In genomic region chr16:84766978-84767773, GRCh38 we compare ENCODE assay signal across 15 cellular contexts. TPM values are rescaled to one million over a fixed set of nuclear protein-coding genes. Genes with fewer than 3 reads are reported as not detected.
DNase-seq lines count a peak whose midpoint lies in the region; ATAC-seq and TF ChIP-seq lines count a peak whose summit lies in the region.
"Had no signal": no experiment of that assay in that cellular context is flagged by ENCODE, and none has a peak within 500 bp of the region (broad histone marks: within the 10 kb centered on the region; RNA-seq: fewer than 3 reads in every experiment).

No MANE protein-coding gene starts in this region.

- peak overlapping the region; percentile 31 to 44 for H3K27ac ChIP-seq in prostate gland

- H3K36me3 Mint-ChIP-seq in activated CD4-positive, alpha-beta T cell treated with anti-CD3 and anti-CD28 coated beads, Interleukin-2, amount 10 ng/mL, durations not matched to agents 24 days and 14 days (ENCODE audit: low read depth) = peaks cover 62% of the 10 kb centered on the region
- peaks cover 74% of the 10 kb centered on the region for H3K36me3 Mint-ChIP-seq in activated CD4-positive, alpha-beta T cell treated with anti-CD3 and anti-CD28 coated beads for 36 hours (ENCODE audit: low read depth)

- H3K4me1 ChIP-seq in prostate gland (replicated peaks) = no peaks in the 10 kb centered on the region
- H3K4me1 ChIP-seq: Caco-2 had no signal

- 25% methylated on average over 11 of the region's 11 CpGs for WGBS in prostate gland

- H3K27me3 Mint-ChIP-seq in activated CD4-positive, alpha-beta T cell treated with anti-CD3 and anti-CD28 coated beads, Interleukin-2, amount 10 ng/mL, durations not matched to agents 24 days and 14 days = no peaks in the 10 kb centered on the region
- no peaks in the 10 kb centered on the region for H3K27me3 Mint-ChIP-seq in activated CD4-positive, alpha-beta T cell treated with anti-CD3 and anti-CD28 coated beads for 36 hours

- POLR2A ChIA-PET in activated CD4-positive, alpha-beta T cell treated with anti-CD3 and anti-CD28 coated beads for 36 hours (lab: Charles Lee) = interaction anchor here (0.7 kb wide), 2 partner anchors 21 to 54 kb away, joined by 4 read pairs; no protein-coding TSS in a partner anchor

- H3K27ac Mint-ChIP-seq in activated CD4-positive, alpha-beta T cell treated with anti-CD3 and anti-CD28 coated beads, Interleukin-2, amount 10 ng/mL, durations not matched to agents 24 days and 14 days = peak overlapping the region; percentile 29
- H3K27ac Mint-ChIP-seq in activated CD4-positive, alpha-beta T cell treated with anti-CD3 and anti-CD28 coated beads for 36 hours = no peak overlapping the region

- ATAC-seq in activated CD4-positive, alpha-beta T cell treated with anti-CD3 and anti-CD28 coated beads for 36 hours = no peak

- intact Hi-C loops in activated CD4-positive, alpha-beta T cell treated with anti-CD3 and anti-CD28 coated beads, Interleukin-2, amount 10 ng/mL, durations not matched to agents 24 days and 14 days (cut with micrococcal nuclease) = no loop called here
- intact Hi-C loops in activated CD4-positive, alpha-beta T cell treated with anti-CD3 and anti-CD28 coated beads for 36 hours (cut with DNase I, micrococcal nuclease) = no loop called here
- intact Hi-C loops in prostate gland (cut with DNase I) = no loop called here

- no peak for TF ChIP-seq CTCF in choroid plexus epithelial cell (conservative IDR thresholded peaks at IDR 0.05; ENCODE audit: low read depth, low read length)
- no peak for TF ChIP-seq CTCF in prostate gland (IDR thresholded peaks at IDR 0.05)

- H3K36me3 ChIP-seq in prostate gland = peaks cover 0 to 15% of the 10 kb centered on the region in 2 donors

- H3K4me3 ChIP-seq in choroid plexus epithelial cell (ENCODE audit: low read depth, low read length) (no peak overlapping the region), prostate gland (no peak overlapping the region)
- H3K4me3 ChIP-seq: coronary artery had no signal

- no peaks in the 10 kb centered on the region for H3K9me3 ChIP-seq in prostate gland
- H3K9me3 ChIP-seq: Caco-2 had no signal

- CTCF ChIA-PET in activated CD4-positive, alpha-beta T cell treated with anti-CD3 and anti-CD28 coated beads for 36 hours (lab: Charles Lee) = interaction anchor here (1.1 to 1.6 kb wide), 2 partner anchors 14 to 41 kb away, joined by 3 to 6 read pairs; no protein-coding TSS in a partner anchor

- H3K9me3 Mint-ChIP-seq in activated CD4-positive, alpha-beta T cell treated with anti-CD3 and anti-CD28 coated beads, Interleukin-2, amount 10 ng/mL, durations not matched to agents 24 days and 14 days = no peaks in the 10 kb centered on the region
- H3K9me3 Mint-ChIP-seq in activated CD4-positive, alpha-beta T cell treated with anti-CD3 and anti-CD28 coated beads for 36 hours (ENCODE audit: low read depth) = no peaks in the 10 kb centered on the region

- peak overlapping the region; percentile 58 for H3K4me3 Mint-ChIP-seq in activated CD4-positive, alpha-beta T cell treated with anti-CD3 and anti-CD28 coated beads, Interleukin-2, amount 10 ng/mL, durations not matched to agents 24 days and 14 days
- no peak overlapping the region for H3K4me3 Mint-ChIP-seq in activated CD4-positive, alpha-beta T cell treated with anti-CD3 and anti-CD28 coated beads for 36 hours

- peaks cover 32% of the 10 kb centered on the region for H3K4me1 Mint-ChIP-seq in activated CD4-positive, alpha-beta T cell treated with anti-CD3 and anti-CD28 coated beads, Interleukin-2, amount 10 ng/mL, durations not matched to agents 24 days and 14 days
- H3K4me1 Mint-ChIP-seq in activated CD4-positive, alpha-beta T cell treated with anti-CD3 and anti-CD28 coated beads for 36 hours = peaks cover 39% of the 10 kb centered on the region

- no peaks in the 10 kb centered on the region for H3K27me3 ChIP-seq in prostate gland (replicated peaks; ENCODE audit: insufficient read depth)

- no peak for TF ChIP-seq POLR2A in prostate gland (IDR thresholded peaks at IDR 0.05)

- DNase-seq in activated CD4-positive, alpha-beta T cell treated with anti-CD3 and anti-CD28 coated beads, Interleukin-2, amount 10 ng/mL, durations not matched to agents 24 days and 14 days = no peak
- no peak for DNase-seq in activated CD4-positive, alpha-beta T cell treated with anti-CD3 and anti-CD28 coated beads for 36 hours
- DNase-seq in NCI-H128 (lab: John Stamatoyannopoulos, UW; ENCODE audit: unreplicated experiment) (peak; percentile 30), choroid plexus epithelial cell (ENCODE audit: low read depth) (peak; percentile 36), prostate gland (ENCODE audit: low spot score) (no peak), NCI-H1092 (lab: John Stamatoyannopoulos, UW) (no peak), globus pallidus (ENCODE audit: low spot score) (no peak), NCI-H226 (no peak)
- DNase-seq: ACHN; aorta; Caco-2; GDM1; NCI-H2081 treated with DMSO at 0.1 percent for 48 hours; stimulated activated naive CD4-positive, alpha-beta T cell treated with Interleukin-2 at 50 U/mL for 16 hours had no signal

RNA-seq across cellular contexts. Expression of gene CRISPLD2, which starts 52.6 kb away (rescaled TPM):
- total RNA-seq in activated CD4-positive, alpha-beta T cell treated with anti-CD3 and anti-CD28 coated beads, Interleukin-2, amount 10 ng/mL, durations not matched to agents 24 days and 14 days = 0.19 and 0.26 TPM in 2 replicates
- total RNA-seq in activated CD4-positive, alpha-beta T cell treated with anti-CD3 and anti-CD28 coated beads for 36 hours = under 1 TPM; 0.05 to 0.11 TPM
- total RNA-seq in prostate gland = 100 to 1,000 TPM; 186 to 226 TPM

Comparison
In these comparisons a context has a peak if more than half of its experiments do, and no peak if none do; other contexts are left out.
1. DNase-seq: peak in NCI-H128 (single experiment) and choroid plexus epithelial cell (single experiment); none in activated CD4-positive, alpha-beta T cell treated with anti-CD3 and anti-CD28 coated beads, Interleukin-2, amount 10 ng/mL, durations not matched to agents 24 days and 14 days (single experiment), activated CD4-positive, alpha-beta T cell treated with anti-CD3 and anti-CD28 coated beads for 36 hours (single experiment), prostate gland (single experiment), NCI-H1092 (single experiment), globus pallidus (single experiment) and NCI-H226 (single experiment).
2. RNA of gene CRISPLD2, which starts 52.6 kb away (total RNA-seq): 186 to 226 TPM in prostate gland; 0.19 to 0.26 TPM in activated CD4-positive, alpha-beta T cell treated with anti-CD3 and anti-CD28 coated beads, Interleukin-2, amount 10 ng/mL, durations not matched to agents 24 days and 14 days and 0.05 to 0.11 TPM in activated CD4-positive, alpha-beta T cell treated with anti-CD3 and anti-CD28 coated beads for 36 hours; every median in the first group is over 100 times any median in the second.